8 cellular contexts compared by ENCODE assay signal in genomic region chr1:74733616-74734484, GRCh38. TPM values are rescaled to one million over a fixed set of nuclear protein-coding genes. Genes with fewer than 3 reads are reported as not detected.
DNase-seq lines count a peak whose midpoint lies in the region; ATAC-seq, FAIRE-seq and TF ChIP-seq lines count a peak whose summit lies in the region.

No MANE protein-coding gene starts in this region.

- peaks cover 15% of the 10 kb centered on the region for H3K36me3 Mint-ChIP-seq in activated naive CD4-positive, alpha-beta T cell treated with anti-CD3 and anti-CD28 coated beads, Interleukin-2, amount 10 ng/mL, durations not matched to agents 7 days and 5 days

- no peak for TF ChIP-seq POLR2A in gastroesophageal sphincter (IDR thresholded peaks at IDR 0.05)

- H3K27me3 Mint-ChIP-seq in activated naive CD4-positive, alpha-beta T cell treated with anti-CD3 and anti-CD28 coated beads, Interleukin-2, amount 10 ng/mL, durations not matched to agents 7 days and 5 days: no peaks in the 10 kb centered on the region

- H3K27ac Mint-ChIP-seq in activated naive CD4-positive, alpha-beta T cell treated with anti-CD3 and anti-CD28 coated beads, Interleukin-2, amount 10 ng/mL, durations not matched to agents 7 days and 5 days: peak overlapping the region; percentile 95

- peaks cover 2 to 29% of the 10 kb centered on the region in 2 donors for H3K36me3 ChIP-seq in gastroesophageal sphincter
- peaks cover 15% of the 10 kb centered on the region for H3K36me3 ChIP-seq in neuron (ENCODE audit: insufficient read depth, low read length)

- ATAC-seq in GM21723 (IDR thresholded peaks at IDR 0.05; ENCODE audit: unreplicated experiment) (peak; percentile 59), gastroesophageal sphincter (peak; percentile 53)

- CTCF ChIA-PET in activated naive CD4-positive, alpha-beta T cell treated with anti-CD3 and anti-CD28 coated beads, Interleukin-2, amount 10 ng/mL, durations not matched to agents 7 days and 5 days (lab: Charles Lee): interaction anchor here (0.6 to 3.3 kb wide), 13 partner anchors 11 to 533 kb away, joined by 3 to 16 read pairs (median 4); no protein-coding TSS in a partner anchor

- H3K9me3 ChIP-seq in gastroesophageal sphincter (no peaks in the 10 kb centered on the region), neuron (ENCODE audit: low read length) (peaks cover 2% of the 10 kb centered on the region)

- H3K4me3 Mint-ChIP-seq in activated naive CD4-positive, alpha-beta T cell treated with anti-CD3 and anti-CD28 coated beads, Interleukin-2, amount 10 ng/mL, durations not matched to agents 7 days and 5 days: peak overlapping the region; percentile 79

- H3K27ac ChIP-seq in gastroesophageal sphincter: peak overlapping the region; percentile 54 to 93 (median 88)

- 19 to 20% methylated on average over 11 of the region's 11 CpGs for WGBS in gastroesophageal sphincter (ENCODE audit: low coverage in 1 of 2), 2 donors

- peak overlapping the region; percentile 61 to 73 for H3K4me3 ChIP-seq in gastroesophageal sphincter
- peak overlapping the region; percentile 70 for H3K4me3 ChIP-seq in neuron (ENCODE audit: low read length)

- H3K4me1 Mint-ChIP-seq in activated naive CD4-positive, alpha-beta T cell treated with anti-CD3 and anti-CD28 coated beads, Interleukin-2, amount 10 ng/mL, durations not matched to agents 7 days and 5 days: peaks cover 32% of the 10 kb centered on the region

- FAIRE-seq in G401.6 (lab: Jason Lieb, UNC): peak; percentile 94

- peak; percentile 53 to 77 (median 73) for TF ChIP-seq CTCF in gastroesophageal sphincter (IDR thresholded peaks at IDR 0.05)

- H3K9me3 Mint-ChIP-seq in activated naive CD4-positive, alpha-beta T cell treated with anti-CD3 and anti-CD28 coated beads, Interleukin-2, amount 10 ng/mL, durations not matched to agents 7 days and 5 days: no peaks in the 10 kb centered on the region

- H3K4me1 ChIP-seq in gastroesophageal sphincter (peaks cover 11 to 54% (median 15%) of the 10 kb centered on the region in 3 donors), neuron (ENCODE audit: insufficient read depth, low read length) (peaks cover 5% of the 10 kb centered on the region)

- peak overlapping the region; percentile 20 for H2AFZ ChIP-seq in neuron (ENCODE audit: low read depth, low read length)

- DNase-seq in HuH-7 (ENCODE audit: low spot score): peak; percentile 29
- DNase-seq in NOMO-1 (lab: John Stamatoyannopoulos, UW; ENCODE audit: unreplicated experiment in 2 of 2): peak; percentile 59 to 88
- DNase-seq in activated naive CD4-positive, alpha-beta T cell treated with anti-CD3 and anti-CD28 coated beads, Interleukin-2, amount 10 ng/mL, durations not matched to agents 7 days and 5 days: peak; percentile 48
- DNase-seq in 8988T: no peak

- H3K27me3 ChIP-seq in gastroesophageal sphincter (no peaks in the 10 kb centered on the region), neuron (ENCODE audit: insufficient read depth, low read length) (no peaks in the 10 kb centered on the region)

- no peak for TF ChIP-seq EP300 in gastroesophageal sphincter (IDR thresholded peaks at IDR 0.05)

RNA-seq across cellular contexts. Expression of gene TYW3, which starts 0.9 kb away (rescaled TPM):
- 10 to 100 TPM; 20.3 to 37.8 (median 31.2) TPM for total RNA-seq in gastroesophageal sphincter

RNA-seq across cellular contexts. Expression of gene CRYZ, which starts 1.0 kb away (rescaled TPM):
- total RNA-seq in gastroesophageal sphincter: 10 to 100 TPM; 43.8 to 79.7 (median 64.8) TPM
